10 cellular contexts compared by ENCODE assay signal in genomic region chr1:149635290-149635899, GRCh38. TPM values are rescaled to one million over a fixed set of nuclear protein-coding genes. Genes with fewer than 3 reads are reported as not detected.
A peak's percentile ranks its signal among the peaks of the same experiment; 100 is the strongest.
DNase-seq lines count a peak whose midpoint lies in the region; ATAC-seq and TF ChIP-seq lines count a peak whose summit lies in the region.
"Not testable (repeated sequence)": the region's sequence is repeated elsewhere in the genome, so short reads cannot be mapped to it uniquely, and the experiment has no call there.
"Had no signal": no experiment of that assay in that cellular context is flagged by ENCODE, and none has a peak within 500 bp of the region (broad histone marks: within the 10 kb centered on the region; RNA-seq: fewer than 3 reads in every experiment).

No MANE protein-coding gene starts in this region.

- H3F3A ChIP-seq in GM23338 (replicated peaks; ENCODE audit: low read depth); SK-N-SH (replicated peaks; ENCODE audit: insufficient read depth): not testable (repeated sequence)

- WGBS in SK-N-SH (ENCODE audit: low lambda C conversion rate): 87% methylated on average over 5 of the region's 10 CpGs

- peaks cover 10% of the 10 kb centered on the region for H3K4me1 Mint-ChIP-seq in GM23338
- H3K4me1 Mint-ChIP-seq in activated CD4-positive, alpha-beta memory T cell treated with anti-CD3 and anti-CD28 coated beads, Interleukin-2, amount 10 ng/mL, durations not matched to agents 7 days and 5 days: peaks cover 35% of the 10 kb centered on the region
- peaks cover 24% of the 10 kb centered on the region for H3K4me1 Mint-ChIP-seq in activated naive CD4-positive, alpha-beta T cell treated with anti-CD3 and anti-CD28 coated beads, Interleukin-2, amount 50 U/mL, for 24 hours
- H3K4me1 Mint-ChIP-seq in natural killer cell: peaks cover 32 to 35% of the 10 kb centered on the region in 2 donors
- H3K4me1 Mint-ChIP-seq in stimulated activated effector memory CD8-positive, alpha-beta T cell treated with anti-CD3 and anti-CD28 coated beads, Interleukin-12 subunit alpha, Interleukin-12 subunit beta, amount 100 ng/mL, for 72 hours: peaks cover 38% of the 10 kb centered on the region

- not testable (repeated sequence) for TF ChIP-seq CTCF in GM23338 (conservative IDR thresholded peaks at IDR 0.05; ENCODE audit: low read depth in 2 of 2); SK-N-SH (IDR thresholded peaks at IDR 0.05); natural killer cell (IDR thresholded peaks at IDR 0.05)

- H3K4me3 ChIP-seq in GM23338: peak overlapping the region; percentile 52; the same call in 1 of the 2 replicates
- H3K4me3 ChIP-seq in SK-N-SH (ENCODE audit: low read depth in 2 of 2, low read length in 1 of 2): not testable (repeated sequence)

- H3K79me2 ChIP-seq in GM23338 (replicated peaks; ENCODE audit: insufficient read depth); SK-N-SH (ENCODE audit: insufficient read depth): not testable (repeated sequence)

- H3K27ac Mint-ChIP-seq in GM23338 (peak overlapping the region; percentile 100), natural killer cell (peak overlapping the region; percentile 97 to 100)
- peak overlapping the region; percentile 99 for H3K27ac Mint-ChIP-seq in activated CD4-positive, alpha-beta memory T cell treated with anti-CD3 and anti-CD28 coated beads, Interleukin-2, amount 10 ng/mL, durations not matched to agents 7 days and 5 days
- H3K27ac Mint-ChIP-seq in activated naive CD4-positive, alpha-beta T cell treated with anti-CD3 and anti-CD28 coated beads, Interleukin-2, amount 50 U/mL, for 24 hours: peak overlapping the region; percentile 100
- peak overlapping the region; percentile 100 for H3K27ac Mint-ChIP-seq in stimulated activated effector memory CD8-positive, alpha-beta T cell treated with anti-CD3 and anti-CD28 coated beads, Interleukin-12 subunit alpha, Interleukin-12 subunit beta, amount 100 ng/mL, for 72 hours

- H3K36me3 ChIP-seq in GM23338 (ENCODE audit: insufficient read depth); SK-N-SH (replicated peaks in 1 of 2; ENCODE audit: control insufficient read depth in 1 of 2, insufficient read depth in 2 of 2, low read length in 1 of 2): not testable (repeated sequence)

- not testable (repeated sequence) for TF ChIP-seq POLR2A in erythroblast (IDR thresholded peaks at IDR 0.05; ENCODE audit: low read length)

- peak overlapping the region; percentile 66 for H3K4me2 ChIP-seq in GM23338
- H3K4me2 ChIP-seq in SK-N-SH: not testable (repeated sequence)

- not testable (repeated sequence) for H3K9me3 Mint-ChIP-seq in GM23338; activated CD4-positive, alpha-beta memory T cell treated with anti-CD3 and anti-CD28 coated beads, Interleukin-2, amount 10 ng/mL, durations not matched to agents 7 days and 5 days; activated naive CD4-positive, alpha-beta T cell treated with anti-CD3 and anti-CD28 coated beads, Interleukin-2, amount 50 U/mL, for 24 hours; natural killer cell; stimulated activated effector memory CD8-positive, alpha-beta T cell treated with anti-CD3 and anti-CD28 coated beads, Interleukin-12 subunit alpha, Interleukin-12 subunit beta, amount 100 ng/mL, for 72 hours

- H3K4me1 ChIP-seq in GM23338 (ENCODE audit: insufficient read depth); SK-N-SH (ENCODE audit: control insufficient read depth in 1 of 2, insufficient read depth in 2 of 2, low read depth in 1 of 2, low read length in 1 of 2): not testable (repeated sequence)

- H2AFZ ChIP-seq in GM23338: not testable (repeated sequence)
- H2AFZ ChIP-seq in SK-N-SH (ENCODE audit: low read depth): 0 out of 2 replicates have a peak overlapping the region, but pooled peaks have one; percentile 29

- TF ChIP-seq EP300 in SK-N-SH (IDR thresholded peaks at IDR 0.05; ENCODE audit: borderline replicate concordance in 1 of 2, low read depth in 1 of 2, low read length in 1 of 2): not testable (repeated sequence)

- intact Hi-C loops in natural killer cell (cut with micrococcal nuclease): not testable (repeated sequence)

- not testable (repeated sequence) for H3K9me3 ChIP-seq in SK-N-SH

- not testable (repeated sequence) for H3K9ac ChIP-seq in SK-N-SH

- ATAC-seq in GM23338; natural killer cell; stimulated activated effector memory CD8-positive, alpha-beta T cell treated with anti-CD3 and anti-CD28 coated beads, Interleukin-12 subunit alpha, Interleukin-12 subunit beta, amount 100 ng/mL, for 72 hours: not testable (repeated sequence)

- H3K27me3 ChIP-seq in GM23338 (ENCODE audit: insufficient read depth); SK-N-SH (ENCODE audit: insufficient read depth): not testable (repeated sequence)

- H4K20me1 ChIP-seq in GM23338 (replicated peaks; ENCODE audit: insufficient read depth); SK-N-SH (ENCODE audit: insufficient read depth): not testable (repeated sequence)

- H3K27ac ChIP-seq in GM23338 (ENCODE audit: low read depth): peak overlapping the region; percentile 73; the same call in 1 of the 2 replicates
- not testable (repeated sequence) for H3K27ac ChIP-seq in SK-N-SH (ENCODE audit: low read depth in 2 of 2, low read length in 1 of 2)

- not testable (repeated sequence) for H3K27me3 Mint-ChIP-seq in GM23338 (ENCODE audit: insufficient read depth, low read depth, poor library complexity); activated CD4-positive, alpha-beta memory T cell treated with anti-CD3 and anti-CD28 coated beads, Interleukin-2, amount 10 ng/mL, durations not matched to agents 7 days and 5 days; activated naive CD4-positive, alpha-beta T cell treated with anti-CD3 and anti-CD28 coated beads, Interleukin-2, amount 50 U/mL, for 24 hours; natural killer cell (ENCODE audit: low read depth in 2 of 2)

- POLR2A ChIA-PET in SK-N-SH (lab: Yijun Ruan, JAX); activated CD4-positive, alpha-beta memory T cell treated with anti-CD3 and anti-CD28 coated beads, Interleukin-2, amount 10 ng/mL, durations not matched to agents 7 days and 5 days (lab: Charles Lee): not testable (repeated sequence)

- peak overlapping the region; percentile 90; the same call in 2 of the 3 replicates for H3K4me3 Mint-ChIP-seq in GM23338
- peak overlapping the region; percentile 85 for H3K4me3 Mint-ChIP-seq in activated CD4-positive, alpha-beta memory T cell treated with anti-CD3 and anti-CD28 coated beads, Interleukin-2, amount 10 ng/mL, durations not matched to agents 7 days and 5 days
- peak overlapping the region; percentile 98 for H3K4me3 Mint-ChIP-seq in activated naive CD4-positive, alpha-beta T cell treated with anti-CD3 and anti-CD28 coated beads, Interleukin-2, amount 50 U/mL, for 24 hours
- peak overlapping the region; percentile 98 for H3K4me3 Mint-ChIP-seq in natural killer cell
- peak overlapping the region; percentile 86 for H3K4me3 Mint-ChIP-seq in stimulated activated effector memory CD8-positive, alpha-beta T cell treated with anti-CD3 and anti-CD28 coated beads, Interleukin-12 subunit alpha, Interleukin-12 subunit beta, amount 100 ng/mL, for 72 hours

- CTCF ChIA-PET in SK-N-SH (lab: Yijun Ruan, JAX); activated CD4-positive, alpha-beta memory T cell treated with anti-CD3 and anti-CD28 coated beads, Interleukin-2, amount 10 ng/mL, durations not matched to agents 7 days and 5 days (lab: Charles Lee): not testable (repeated sequence)

- not testable (repeated sequence) for TF ChIP-seq RAD21 in SK-N-SH (IDR thresholded peaks at IDR 0.05; ENCODE audit: low read length)

- not testable (repeated sequence) for DNase-seq in GM23338 (ENCODE audit: low spot score); SK-N-SH; natural killer cell; stimulated activated effector memory CD8-positive, alpha-beta T cell treated with anti-CD3 and anti-CD28 coated beads, Interleukin-12 subunit alpha, Interleukin-12 subunit beta, amount 100 ng/mL, for 72 hours (ENCODE audit: low spot score in 2 of 2)
- DNase-seq in activated CD4-positive, alpha-beta memory T cell treated with anti-CD3 and anti-CD28 coated beads, Interleukin-2, amount 10 ng/mL, durations not matched to agents 7 days and 5 days: peak; percentile 27
- peak; percentile 25 to 26 for DNase-seq in erythroblast (lab: John Stamatoyannopoulos, UW)

- H3K9me2 ChIP-seq in GM23338 (ENCODE audit: insufficient read depth); SK-N-SH: not testable (repeated sequence)

- H3K36me3 Mint-ChIP-seq in GM23338 (ENCODE audit: low read depth); activated CD4-positive, alpha-beta memory T cell treated with anti-CD3 and anti-CD28 coated beads, Interleukin-2, amount 10 ng/mL, durations not matched to agents 7 days and 5 days (ENCODE audit: low read depth); activated naive CD4-positive, alpha-beta T cell treated with anti-CD3 and anti-CD28 coated beads, Interleukin-2, amount 50 U/mL, for 24 hours; natural killer cell: not testable (repeated sequence)
- peaks cover 13% of the 10 kb centered on the region for H3K36me3 Mint-ChIP-seq in stimulated activated effector memory CD8-positive, alpha-beta T cell treated with anti-CD3 and anti-CD28 coated beads, Interleukin-12 subunit alpha, Interleukin-12 subunit beta, amount 100 ng/mL, for 72 hours

RNA-seq across cellular contexts. Expression of gene PPIAL4C, which starts 51.7 kb away (rescaled TPM):
- total RNA-seq in GM23338 (2014; rRNA removed; shearing (Covaris generic)): not detected in 2 replicates
- 0.59 TPM in 1 of 2 replicates, not detected in the other for polyA plus RNA-seq in GM23338 (2016; fragmentation: Nextera tagmentation; extraction: Ambion mirVana)
- polyA plus RNA-seq in SK-N-SH (2012; rRNA removed): not detected in 2 replicates
- not detected in 2 replicates for polyA plus RNA-seq in SK-N-SH (2012; cell fraction: cytosol; rRNA removed)
- not detected in 2 replicates for polyA plus RNA-seq in SK-N-SH (2012; cell fraction: nucleus; rRNA removed)
- total RNA-seq in activated CD4-positive, alpha-beta memory T cell treated with anti-CD3 and anti-CD28 coated beads, Interleukin-2, amount 10 ng/mL, durations not matched to agents 7 days and 5 days: 1 to 10 TPM; 1.1 to 1.9 TPM
- 1 to 10 TPM in 1 of 3 donors, not detected in 2; 1.6 TPM for total RNA-seq in natural killer cell
- total RNA-seq: H4, HT1080, right atrium auricular region had no signal
